15 cellular contexts compared by ENCODE assay signal in genomic region chr10:49298666-49298989, GRCh38. TPM values are rescaled to one million over a fixed set of nuclear protein-coding genes. Genes with fewer than 3 reads are reported as not detected.
DNase-seq lines count a peak whose midpoint lies in the region; ATAC-seq and TF ChIP-seq lines count a peak whose summit lies in the region.
"Had no signal": no experiment of that assay in that cellular context is flagged by ENCODE, and none has a peak within 500 bp of the region (broad histone marks: within the 10 kb centered on the region; RNA-seq: fewer than 3 reads in every experiment).

No MANE protein-coding gene starts in this region.

- peak; percentile 10 for DNase-seq in fibroblast of peridontal ligament (ENCODE audit: extremely low read depth)
- DNase-seq in mesendoderm = peak; percentile 64
- no peak for DNase-seq in amygdala (lab: John Stamatoyannopoulos, UW)
- no peak for DNase-seq in activated CD4-positive, alpha-beta T cell treated with anti-CD3 and anti-CD28 coated beads, Interleukin-2, amount 50 U/mL, for 4 hours
- no peak for DNase-seq in cerebellar nuclear complex (lab: John Stamatoyannopoulos, UW)
- DNase-seq in stimulated activated CD4-positive, alpha-beta T cell treated with anti-CD3 and anti-CD28 coated beads, Interleukin-4, amount 100 ng/mL, for 24 hours = no peak
- DNase-seq: activated naive CD4-positive, alpha-beta T cell treated with anti-CD3 and anti-CD28 coated beads, Interleukin-2, amount 50 U/mL, for 16 hours; Kasumi-1; naive thymus-derived CD4-positive, alpha-beta T cell; NCI-H2029; NK-92 treated with Interleukin-12 subunit alpha and Interleukin-12 subunit beta, amount 100 ng/mL, for 24 hours had no signal

- no peak overlapping the region for H4K5ac ChIP-seq in mesendoderm (ENCODE audit: low read length)

- no peak overlapping the region for H4K8ac ChIP-seq in mesendoderm (ENCODE audit: low read depth, low read length)

- peak overlapping the region; percentile 61 for H3K27ac Mint-ChIP-seq in stimulated activated memory B cell treated with anti-CD40 and anti-IgM and Interleukin-4, amounts not matched to agents 10 μg/mL and 1 μg/mL and 100 μg/mL, for 72 hours
- H3K27ac Mint-ChIP-seq: dendritic cell treated with granulocyte-macrophage colony-stimulating factor and Interleukin-4, amounts not matched to agents 40 ng/mL and 50 ng/mL, for 4 days; naive thymus-derived CD4-positive, alpha-beta T cell had no signal

- whole genome bisulfite sequencing in mesendoderm (ENCODE audit: extremely low coverage, insufficient coverage, low lambda C conversion rate) = no CpG with 5 or more reads among the region's 11 CpGs

- H3K79me2 ChIP-seq in OCI-LY1 (ENCODE audit: insufficient read depth, low read length) = no peaks in the 10 kb centered on the region
- no peaks in the 10 kb centered on the region for H3K79me2 ChIP-seq in mesendoderm (ENCODE audit: control insufficient read depth, insufficient read depth, low read length)

- H2BK15ac ChIP-seq in mesendoderm (replicated peaks; ENCODE audit: low read depth) = no peak overlapping the region

- H2AFZ ChIP-seq in OCI-LY1 (ENCODE audit: low read length) = no peak overlapping the region

- H3K36me3 ChIP-seq in OCI-LY1 (ENCODE audit: insufficient read depth, low read length) (no peaks in the 10 kb centered on the region), mesendoderm (ENCODE audit: control insufficient read depth, insufficient read depth, low read length) (no peaks in the 10 kb centered on the region)

- H3K9ac ChIP-seq in OCI-LY1 (ENCODE audit: low read length) = peak overlapping the region; percentile 55; the same call in 1 of the 2 replicates
- H3K9ac ChIP-seq in mesendoderm (ENCODE audit: low read length) = no peak overlapping the region

- H3K23ac ChIP-seq in mesendoderm (ENCODE audit: low read length) = no peak overlapping the region

- H3K36me3 Mint-ChIP-seq in stimulated activated memory B cell treated with anti-CD40 and anti-IgM and Interleukin-4, amounts not matched to agents 10 μg/mL and 1 μg/mL and 100 μg/mL, for 72 hours = no peaks in the 10 kb centered on the region
- H3K36me3 Mint-ChIP-seq: naive thymus-derived CD4-positive, alpha-beta T cell had no signal

- H3F3A ChIP-seq in OCI-LY1 (ENCODE audit: insufficient read depth, low read length) = no peaks in the 10 kb centered on the region

- H3K4me1 ChIP-seq in OCI-LY1 (ENCODE audit: insufficient read depth, low read length, severe bottlenecking) = peaks cover 28% of the 10 kb centered on the region
- peaks cover 8% of the 10 kb centered on the region for H3K4me1 ChIP-seq in mesendoderm (ENCODE audit: control insufficient read depth, low read depth, low read length)

- H2AK5ac ChIP-seq in mesendoderm (ENCODE audit: low read length) = no peak overlapping the region

- peak overlapping the region; percentile 54 for H3K56ac ChIP-seq in mesendoderm (ENCODE audit: low read length)

- H3K27ac ChIP-seq in OCI-LY1 (ENCODE audit: low read depth, low read length, poor library complexity, severe bottlenecking) (peak overlapping the region; percentile 84), mesendoderm (ENCODE audit: low read depth, low read length) (no peak overlapping the region)
- H3K27ac ChIP-seq: SK-N-MC had no signal

- H3K4ac ChIP-seq in mesendoderm (ENCODE audit: low read depth, low read length) = no peak overlapping the region

- no peak for ATAC-seq in stimulated activated memory B cell treated with anti-CD40 and anti-IgM and Interleukin-4, amounts not matched to agents 10 μg/mL and 1 μg/mL and 100 μg/mL, for 72 hours
- ATAC-seq: naive thymus-derived CD4-positive, alpha-beta T cell had no signal

- no peaks in the 10 kb centered on the region for H3K27me3 Mint-ChIP-seq in stimulated activated memory B cell treated with anti-CD40 and anti-IgM and Interleukin-4, amounts not matched to agents 10 μg/mL and 1 μg/mL and 100 μg/mL, for 72 hours

- no peak overlapping the region for H2BK5ac ChIP-seq in mesendoderm (ENCODE audit: low read length)

- no peak overlapping the region for H2BK120ac ChIP-seq in mesendoderm (ENCODE audit: low read depth, low read length)

- no peaks in the 10 kb centered on the region for H3K9me3 Mint-ChIP-seq in stimulated activated memory B cell treated with anti-CD40 and anti-IgM and Interleukin-4, amounts not matched to agents 10 μg/mL and 1 μg/mL and 100 μg/mL, for 72 hours
- H3K9me3 Mint-ChIP-seq: dendritic cell treated with granulocyte-macrophage colony-stimulating factor and Interleukin-4, amounts not matched to agents 40 ng/mL and 50 ng/mL, for 4 days; naive thymus-derived CD4-positive, alpha-beta T cell had no signal

- peaks cover 25% of the 10 kb centered on the region for H3K4me1 Mint-ChIP-seq in stimulated activated memory B cell treated with anti-CD40 and anti-IgM and Interleukin-4, amounts not matched to agents 10 μg/mL and 1 μg/mL and 100 μg/mL, for 72 hours

- H3K18ac ChIP-seq in mesendoderm (ENCODE audit: low read length) = no peak overlapping the region

- H4K20me1 ChIP-seq in OCI-LY1 (ENCODE audit: insufficient read depth, low read length) = no peaks in the 10 kb centered on the region

- H3K9me2 ChIP-seq in OCI-LY1 (ENCODE audit: low read depth, low read length) = no peaks in the 10 kb centered on the region

- peak overlapping the region; percentile 62 for H3K4me3 ChIP-seq in OCI-LY1 (ENCODE audit: low read depth, low read length, poor library complexity, severe bottlenecking)
- H3K4me3 ChIP-seq in mesendoderm (ENCODE audit: low read length) = no peak overlapping the region
- H3K4me3 ChIP-seq: SK-N-MC had no signal

- H3K4me2 ChIP-seq in OCI-LY1 (ENCODE audit: low read length) = peak overlapping the region; percentile 76
- H3K4me2 ChIP-seq in mesendoderm (ENCODE audit: low read length) = no peak overlapping the region

- no peaks in the 10 kb centered on the region for H3K9me3 ChIP-seq in OCI-LY1 (ENCODE audit: low read length)

- H3K27me3 ChIP-seq in OCI-LY1 (ENCODE audit: insufficient read depth, low read length) = no peaks in the 10 kb centered on the region
- no peaks in the 10 kb centered on the region for H3K27me3 ChIP-seq in mesendoderm (ENCODE audit: insufficient read depth, low read length, poor library complexity)

- H3K79me1 ChIP-seq in mesendoderm (ENCODE audit: low read length) = no peaks in the 10 kb centered on the region

- TF ChIP-seq CTCF in OCI-LY1 (IDR thresholded peaks at IDR 0.05; ENCODE audit: low read length) = no peak

- no peak overlapping the region for H3K4me3 Mint-ChIP-seq in stimulated activated memory B cell treated with anti-CD40 and anti-IgM and Interleukin-4, amounts not matched to agents 10 μg/mL and 1 μg/mL and 100 μg/mL, for 72 hours
- H3K4me3 Mint-ChIP-seq: dendritic cell treated with granulocyte-macrophage colony-stimulating factor and Interleukin-4, amounts not matched to agents 40 ng/mL and 50 ng/mL, for 4 days; naive thymus-derived CD4-positive, alpha-beta T cell had no signal

RNA-seq across cellular contexts. Expression of gene C10orf71, which starts 0.3 kb away (rescaled TPM):
- polyA plus RNA-seq in mesendoderm (2013, experiment 1 of 2) = not detected
- 0.01 TPM for polyA plus RNA-seq in mesendoderm (2013, experiment 2 of 2)
- polyA plus RNA-seq: naive thymus-derived CD4-positive, alpha-beta T cell had no signal

Comparison
In these comparisons a context has a peak if more than half of its experiments do, and no peak if none do; other contexts are left out.
1. DNase-seq: peak in fibroblast of peridontal ligament (single experiment) and mesendoderm (single experiment); none in amygdala (0 of 56), activated CD4-positive, alpha-beta T cell treated with anti-CD3 and anti-CD28 coated beads, Interleukin-2, amount 50 U/mL, for 4 hours (0 of 2), cerebellar nuclear complex (0 of 2) and stimulated activated CD4-positive, alpha-beta T cell treated with anti-CD3 and anti-CD28 coated beads, Interleukin-4, amount 100 ng/mL, for 24 hours (single experiment).